ENCODE assay signal across 20 cellular contexts in genomic region chr6:129030231-129030630, GRCh38.
DNase-seq lines count a peak whose midpoint lies in the region; ATAC-seq and TF ChIP-seq lines count a peak whose summit lies in the region.
"Had no signal": no experiment of that assay in that cellular context is flagged by ENCODE, and none has a peak within 500 bp of the region (broad histone marks: within the 10 kb centered on the region; RNA-seq: fewer than 3 reads in every experiment).

No MANE protein-coding gene starts in this region.

- no peak overlapping the region for H3K4me3 Mint-ChIP-seq in neural progenitor cell
- no peak overlapping the region for H3K4me3 Mint-ChIP-seq in stimulated activated naive B cell treated with anti-CD40 and anti-IgM and Interleukin-4, amounts not matched to agents 10 μg/mL and 1 μg/mL and 100 μg/mL, for 72 hours
- H3K4me3 Mint-ChIP-seq in activated CD8-positive, alpha-beta T cell treated with anti-CD3 and anti-CD28 coated beads, Interleukin-2, amount 10 ng/mL, durations not matched to agents 7 days and 5 days, result no peak overlapping the region

- H2AFZ ChIP-seq in neural progenitor cell (replicated peaks), result no peak overlapping the region
- H2AFZ ChIP-seq in MM.1S (ENCODE audit: low read length), result no peak overlapping the region

- H3K9me3 Mint-ChIP-seq in neural progenitor cell, result no peaks in the 10 kb centered on the region
- no peaks in the 10 kb centered on the region for H3K9me3 Mint-ChIP-seq in stimulated activated naive B cell treated with anti-CD40 and anti-IgM and Interleukin-4, amounts not matched to agents 10 μg/mL and 1 μg/mL and 100 μg/mL, for 72 hours
- no peaks in the 10 kb centered on the region for H3K9me3 Mint-ChIP-seq in activated CD8-positive, alpha-beta T cell treated with anti-CD3 and anti-CD28 coated beads, Interleukin-2, amount 10 ng/mL, durations not matched to agents 7 days and 5 days (ENCODE audit: insufficient read depth)

- H3K4me1 ChIP-seq in SJCRH30 (peaks cover 10% of the 10 kb centered on the region), neural progenitor cell (peaks cover 11% of the 10 kb centered on the region), MM.1S (ENCODE audit: low read length) (no peaks in the 10 kb centered on the region)
- H3K4me1 ChIP-seq: A549 had no signal

- no peaks in the 10 kb centered on the region for H3K36me3 Mint-ChIP-seq in neural progenitor cell
- H3K36me3 Mint-ChIP-seq in stimulated activated naive B cell treated with anti-CD40 and anti-IgM and Interleukin-4, amounts not matched to agents 10 μg/mL and 1 μg/mL and 100 μg/mL, for 72 hours, result no peaks in the 10 kb centered on the region
- no peaks in the 10 kb centered on the region for H3K36me3 Mint-ChIP-seq in activated CD8-positive, alpha-beta T cell treated with anti-CD3 and anti-CD28 coated beads, Interleukin-2, amount 10 ng/mL, durations not matched to agents 7 days and 5 days (ENCODE audit: low read depth)

- no peaks in the 10 kb centered on the region for H3K9me3 ChIP-seq in SJCRH30 (replicated peaks)
- no peaks in the 10 kb centered on the region for H3K9me3 ChIP-seq in neural progenitor cell (ENCODE audit: low read depth)
- no peaks in the 10 kb centered on the region for H3K9me3 ChIP-seq in MM.1S (replicated peaks; ENCODE audit: insufficient read depth, low read length)
- H3K9me3 ChIP-seq: A549 had no signal

- in situ Hi-C loops in G401 (cut with HindIII; ENCODE audit: low sequenced_read_pairs), result no loop called here

- H3K36me3 ChIP-seq in SJCRH30 (no peaks in the 10 kb centered on the region), neural progenitor cell (no peaks in the 10 kb centered on the region), MM.1S (replicated peaks; ENCODE audit: insufficient read depth, low read length) (no peaks in the 10 kb centered on the region)

- no peaks in the 10 kb centered on the region for H3K27me3 Mint-ChIP-seq in neural progenitor cell (ENCODE audit: insufficient read depth, low read depth)
- H3K27me3 Mint-ChIP-seq in stimulated activated naive B cell treated with anti-CD40 and anti-IgM and Interleukin-4, amounts not matched to agents 10 μg/mL and 1 μg/mL and 100 μg/mL, for 72 hours, result no peaks in the 10 kb centered on the region
- no peaks in the 10 kb centered on the region for H3K27me3 Mint-ChIP-seq in activated CD8-positive, alpha-beta T cell treated with anti-CD3 and anti-CD28 coated beads, Interleukin-2, amount 10 ng/mL, durations not matched to agents 7 days and 5 days (ENCODE audit: low read depth)

- H3F3A ChIP-seq in neural progenitor cell (ENCODE audit: low read depth) (no peaks in the 10 kb centered on the region), MM.1S (ENCODE audit: insufficient read depth, low read length) (no peaks in the 10 kb centered on the region)

- CTCF ChIA-PET in activated CD8-positive, alpha-beta T cell treated with anti-CD3 and anti-CD28 coated beads, Interleukin-2, amount 10 ng/mL, durations not matched to agents 7 days and 5 days (lab: Charles Lee), result no interaction called here

- no peaks in the 10 kb centered on the region for H3K4me1 Mint-ChIP-seq in neural progenitor cell
- H3K4me1 Mint-ChIP-seq in stimulated activated naive B cell treated with anti-CD40 and anti-IgM and Interleukin-4, amounts not matched to agents 10 μg/mL and 1 μg/mL and 100 μg/mL, for 72 hours, result no peaks in the 10 kb centered on the region
- no peaks in the 10 kb centered on the region for H3K4me1 Mint-ChIP-seq in activated CD8-positive, alpha-beta T cell treated with anti-CD3 and anti-CD28 coated beads, Interleukin-2, amount 10 ng/mL, durations not matched to agents 7 days and 5 days (ENCODE audit: low read depth)

- H3K27ac ChIP-seq in SJCRH30 (peak overlapping the region; percentile 13; the same call in 1 of the 2 replicates), neural progenitor cell (no peak overlapping the region), MM.1S (ENCODE audit: low read length) (no peak overlapping the region)
- H3K27ac ChIP-seq: A549 had no signal

- DNase-seq in EH (ENCODE audit: low read depth) (peak; percentile 2), SJCRH30 (no peak), fibroblast of mammary gland (ENCODE audit: low read depth) (peak; percentile 67), neural progenitor cell (ENCODE audit: low spot score) (no peak), G401 (ENCODE audit: low spot score) (no peak), MM.1S (no peak)
- no peak for DNase-seq in stimulated activated naive B cell treated with anti-CD40 and anti-IgM and Interleukin-4, amounts not matched to agents 10 μg/mL and 1 μg/mL and 100 μg/mL, for 72 hours
- no peak for DNase-seq in activated CD8-positive, alpha-beta T cell treated with anti-CD3 and anti-CD28 coated beads, Interleukin-2, amount 10 ng/mL, durations not matched to agents 7 days and 5 days
- DNase-seq: C1 segment of cervical spinal cord; DMS79; Kasumi-1; NCI-H1092 treated with DMSO at 0.1 percent for 48 hours; NCI-H146; NCI-H2029 treated with DMSO at 0.1 percent for 48 hours; NCI-H510A; NCI-H748 treated with DMSO at 0.1 percent for 48 hours; NK-92 treated with Interleukin-12 subunit alpha and Interleukin-12 subunit beta, amount 100 ng/mL, for 24 hours; Right ventricle myocardium superior had no signal

- H3K4me2 ChIP-seq in neural progenitor cell (peak overlapping the region; percentile 38), MM.1S (ENCODE audit: low read depth, low read length) (no peak overlapping the region)
- H3K4me2 ChIP-seq: A549 had no signal

- no peak for ATAC-seq in stimulated activated naive B cell treated with anti-CD40 and anti-IgM and Interleukin-4, amounts not matched to agents 10 μg/mL and 1 μg/mL and 100 μg/mL, for 72 hours (replicated peaks)
- no peak for ATAC-seq in activated CD8-positive, alpha-beta T cell treated with anti-CD3 and anti-CD28 coated beads, Interleukin-2, amount 10 ng/mL, durations not matched to agents 7 days and 5 days
- ATAC-seq: A549, SK-N-SH treated with all-trans-retinoic acid at 6 μM for 48 hours had no signal

- TF ChIP-seq CTCF in fibroblast of mammary gland (conservative IDR thresholded peaks at IDR 0.05; ENCODE audit: control insufficient read depth, insufficient read depth, low read depth, low read length), result no peak
- no peak for TF ChIP-seq CTCF in neural progenitor cell (IDR thresholded peaks at IDR 0.05)
- no peak for TF ChIP-seq CTCF in MM.1S (IDR thresholded peaks at IDR 0.05; ENCODE audit: low read length)

- H3K27me3 ChIP-seq in SJCRH30 (no peaks in the 10 kb centered on the region), neural progenitor cell (no peaks in the 10 kb centered on the region), MM.1S (replicated peaks; ENCODE audit: insufficient read depth, low read length) (no peaks in the 10 kb centered on the region)

- POLR2A ChIA-PET in activated CD8-positive, alpha-beta T cell treated with anti-CD3 and anti-CD28 coated beads, Interleukin-2, amount 10 ng/mL, durations not matched to agents 7 days and 5 days (lab: Charles Lee), result no interaction called here

- H4K20me1 ChIP-seq in neural progenitor cell (ENCODE audit: low read depth) (no peaks in the 10 kb centered on the region), MM.1S (ENCODE audit: insufficient read depth, low read length) (no peaks in the 10 kb centered on the region)

- no peaks in the 10 kb centered on the region for H3K9me2 ChIP-seq in MM.1S (replicated peaks; ENCODE audit: insufficient read depth, low read length)

- H3K79me2 ChIP-seq in neural progenitor cell (ENCODE audit: low read depth), result no peaks in the 10 kb centered on the region
- H3K79me2 ChIP-seq in MM.1S (ENCODE audit: low read length), result no peaks in the 10 kb centered on the region

- no peak overlapping the region for H3K27ac Mint-ChIP-seq in neural progenitor cell
- H3K27ac Mint-ChIP-seq in stimulated activated naive B cell treated with anti-CD40 and anti-IgM and Interleukin-4, amounts not matched to agents 10 μg/mL and 1 μg/mL and 100 μg/mL, for 72 hours, result no peak overlapping the region
- H3K27ac Mint-ChIP-seq in activated CD8-positive, alpha-beta T cell treated with anti-CD3 and anti-CD28 coated beads, Interleukin-2, amount 10 ng/mL, durations not matched to agents 7 days and 5 days, result no peak overlapping the region

- H3K9ac ChIP-seq in neural progenitor cell (no peak overlapping the region), MM.1S (ENCODE audit: low read length) (no peak overlapping the region)

- H3K4me3 ChIP-seq in SJCRH30 (no peak overlapping the region), fibroblast of mammary gland (ENCODE audit: control insufficient read depth, low read depth, low read length) (no peak overlapping the region), neural progenitor cell (no peak overlapping the region), MM.1S (ENCODE audit: low read length) (no peak overlapping the region)
- H3K4me3 ChIP-seq: A549 had no signal

Comparison
In these comparisons a context has a peak if more than half of its experiments do, and no peak if none do; other contexts are left out.
1. DNase-seq: peak in EH (single experiment) and fibroblast of mammary gland (single experiment); none in SJCRH30 (0 of 2), neural progenitor cell (single experiment), stimulated activated naive B cell treated with anti-CD40 and anti-IgM and Interleukin-4, amounts not matched to agents 10 μg/mL and 1 μg/mL and 100 μg/mL, for 72 hours (single experiment), activated CD8-positive, alpha-beta T cell treated with anti-CD3 and anti-CD28 coated beads, Interleukin-2, amount 10 ng/mL, durations not matched to agents 7 days and 5 days (single experiment), G401 (single experiment) and MM.1S (single experiment).